In genomic region chr13:24203726-24204295, GRCh38 we compare ENCODE assay signal across 9 cellular contexts. TPM values are rescaled to one million over a fixed set of nuclear protein-coding genes. Genes with fewer than 3 reads are reported as not detected.
A peak's percentile ranks its signal among the peaks of the same experiment; 100 is the strongest.
DNase-seq lines count a peak whose midpoint lies in the region; ATAC-seq and TF ChIP-seq lines count a peak whose summit lies in the region.
"Had no signal": no experiment of that assay in that cellular context is flagged by ENCODE, and none has a peak within 500 bp of the region (broad histone marks: within the 10 kb centered on the region; RNA-seq: fewer than 3 reads in every experiment).

No MANE protein-coding gene starts in this region.

- TF ChIP-seq CTCF in brain microvascular endothelial cell (IDR thresholded peaks at IDR 0.05; ENCODE audit: low read depth, low read length, missing control alignments) (no peak), gastroesophageal sphincter (IDR thresholded peaks at IDR 0.05) (no peak)

- no peaks in the 10 kb centered on the region for H3K9me3 Mint-ChIP-seq in activated T-helper 1 cell treated with anti-CD3 and anti-CD28 coated beads, Interleukin-12 subunit alpha, Interleukin-12 subunit beta, Interleukin-2, Interleukin-4 antibody, amounts not matched to agents 30 ng/mL and 10 ng/mL and 1 ng/mL, durations not matched to agents 14 hours and 24 hours and 36 hours

- peaks cover 5% of the 10 kb centered on the region for H3K36me3 Mint-ChIP-seq in activated T-helper 1 cell treated with anti-CD3 and anti-CD28 coated beads, Interleukin-12 subunit alpha, Interleukin-12 subunit beta, Interleukin-2, Interleukin-4 antibody, amounts not matched to agents 30 ng/mL and 10 ng/mL and 1 ng/mL, durations not matched to agents 14 hours and 24 hours and 36 hours (ENCODE audit: low read depth)

- TF ChIP-seq POLR2A in gastroesophageal sphincter (IDR thresholded peaks at IDR 0.05): no peak

- no peak for DNase-seq in activated CD4-positive, CD25-positive, alpha-beta regulatory T cell treated with anti-CD3 and anti-CD28 coated beads, Interleukin-2, amount 50 U/mL, for 72 hours
- no peak for DNase-seq in activated T-helper 1 cell treated with anti-CD3 and anti-CD28 coated beads, Interleukin-12 subunit alpha, Interleukin-12 subunit beta, Interleukin-2, Interleukin-4 antibody, amounts not matched to agents 30 ng/mL and 10 ng/mL and 1 ng/mL, durations not matched to agents 14 hours and 24 hours and 36 hours (ENCODE audit: low spot score)
- DNase-seq in pulmonary artery endothelial cell (ENCODE audit: low read depth, low spot score): peak; percentile 11
- no peak for DNase-seq in brain microvascular endothelial cell
- no peak for DNase-seq in COR-L47 (lab: John Stamatoyannopoulos, UW)
- DNase-seq: NCI-H1436 treated with DMSO at 0.1 percent for 48 hours had no signal

- H3K4me1 Mint-ChIP-seq in activated T-helper 1 cell treated with anti-CD3 and anti-CD28 coated beads, Interleukin-12 subunit alpha, Interleukin-12 subunit beta, Interleukin-2, Interleukin-4 antibody, amounts not matched to agents 30 ng/mL and 10 ng/mL and 1 ng/mL, durations not matched to agents 14 hours and 24 hours and 36 hours (ENCODE audit: low read depth): peaks cover 32% of the 10 kb centered on the region

- H3K27ac ChIP-seq in brain microvascular endothelial cell (no peak overlapping the region), gastroesophageal sphincter (no peak overlapping the region)

- in situ Hi-C loops in brain microvascular endothelial cell (cut with HindIII; ENCODE audit: low pct_ligation_motif_present, low sequenced_read_pairs): loop anchor here (25.0 kb wide), 1 partner anchor 192 kb away; no protein-coding TSS in a partner anchor

- peak overlapping the region; percentile 36 for H3K4me3 Mint-ChIP-seq in activated T-helper 1 cell treated with anti-CD3 and anti-CD28 coated beads, Interleukin-12 subunit alpha, Interleukin-12 subunit beta, Interleukin-2, Interleukin-4 antibody, amounts not matched to agents 30 ng/mL and 10 ng/mL and 1 ng/mL, durations not matched to agents 14 hours and 24 hours and 36 hours

- H3K4me3 ChIP-seq in brain microvascular endothelial cell (ENCODE audit: low read depth, low read length) (no peak overlapping the region), gastroesophageal sphincter (no peak overlapping the region)

- H3K27me3 Mint-ChIP-seq in activated T-helper 1 cell treated with anti-CD3 and anti-CD28 coated beads, Interleukin-12 subunit alpha, Interleukin-12 subunit beta, Interleukin-2, Interleukin-4 antibody, amounts not matched to agents 30 ng/mL and 10 ng/mL and 1 ng/mL, durations not matched to agents 14 hours and 24 hours and 36 hours (ENCODE audit: insufficient read depth): no peaks in the 10 kb centered on the region

- TF ChIP-seq EP300 in gastroesophageal sphincter (IDR thresholded peaks at IDR 0.05): no peak

- no peak overlapping the region for H3K27ac Mint-ChIP-seq in activated T-helper 1 cell treated with anti-CD3 and anti-CD28 coated beads, Interleukin-12 subunit alpha, Interleukin-12 subunit beta, Interleukin-2, Interleukin-4 antibody, amounts not matched to agents 30 ng/mL and 10 ng/mL and 1 ng/mL, durations not matched to agents 14 hours and 24 hours and 36 hours

- H3K27me3 ChIP-seq in brain microvascular endothelial cell (replicated peaks): no peaks in the 10 kb centered on the region
- no peaks in the 10 kb centered on the region for H3K27me3 ChIP-seq in gastroesophageal sphincter

- intact Hi-C loops in activated T-helper 1 cell treated with anti-CD3 and anti-CD28 coated beads, Interleukin-12 subunit alpha, Interleukin-12 subunit beta, Interleukin-2, Interleukin-4 antibody, amounts not matched to agents 30 ng/mL and 10 ng/mL and 1 ng/mL, durations not matched to agents 14 hours and 24 hours and 36 hours (cut with micrococcal nuclease): no loop called here

- no peaks in the 10 kb centered on the region for H3K9me3 ChIP-seq in gastroesophageal sphincter

- ATAC-seq in activated CD4-positive, CD25-positive, alpha-beta regulatory T cell treated with anti-CD3 and anti-CD28 coated beads, Interleukin-2, amount 50 U/mL, for 24 hours: peak; percentile 43 to 55
- ATAC-seq in HG02678 (IDR thresholded peaks at IDR 0.05; ENCODE audit: unreplicated experiment) (peak; percentile 84), gastroesophageal sphincter (no peak)

- 8 to 29% methylated on average over 2 of the region's 2 CpGs for WGBS in gastroesophageal sphincter (ENCODE audit: low coverage in 1 of 2), 2 donors

- H3K36me3 ChIP-seq in brain microvascular endothelial cell (replicated peaks): no peaks in the 10 kb centered on the region
- no peaks in the 10 kb centered on the region for H3K36me3 ChIP-seq in gastroesophageal sphincter

- peaks cover 3 to 27% (median 10%) of the 10 kb centered on the region in 3 donors for H3K4me1 ChIP-seq in gastroesophageal sphincter

RNA-seq across cellular contexts. Expression of gene SPATA13, which starts 43.3 kb away (rescaled TPM):
- total RNA-seq in activated T-helper 1 cell treated with anti-CD3 and anti-CD28 coated beads, Interleukin-12 subunit alpha, Interleukin-12 subunit beta, Interleukin-2, Interleukin-4 antibody, amounts not matched to agents 30 ng/mL and 10 ng/mL and 1 ng/mL, durations not matched to agents 14 hours and 24 hours and 36 hours: 56.2 and 56.3 TPM in 2 replicates
- total RNA-seq in pulmonary artery endothelial cell (5.7 and 8.0 TPM in 2 replicates), gastroesophageal sphincter (10 to 100 TPM in 3 of 4 donors, 1 to 10 TPM in 1; 10.0 to 24.6 (median 13.4) TPM)
